ENCODE assay signal across 8 cellular contexts in the genomic region with DNA sequence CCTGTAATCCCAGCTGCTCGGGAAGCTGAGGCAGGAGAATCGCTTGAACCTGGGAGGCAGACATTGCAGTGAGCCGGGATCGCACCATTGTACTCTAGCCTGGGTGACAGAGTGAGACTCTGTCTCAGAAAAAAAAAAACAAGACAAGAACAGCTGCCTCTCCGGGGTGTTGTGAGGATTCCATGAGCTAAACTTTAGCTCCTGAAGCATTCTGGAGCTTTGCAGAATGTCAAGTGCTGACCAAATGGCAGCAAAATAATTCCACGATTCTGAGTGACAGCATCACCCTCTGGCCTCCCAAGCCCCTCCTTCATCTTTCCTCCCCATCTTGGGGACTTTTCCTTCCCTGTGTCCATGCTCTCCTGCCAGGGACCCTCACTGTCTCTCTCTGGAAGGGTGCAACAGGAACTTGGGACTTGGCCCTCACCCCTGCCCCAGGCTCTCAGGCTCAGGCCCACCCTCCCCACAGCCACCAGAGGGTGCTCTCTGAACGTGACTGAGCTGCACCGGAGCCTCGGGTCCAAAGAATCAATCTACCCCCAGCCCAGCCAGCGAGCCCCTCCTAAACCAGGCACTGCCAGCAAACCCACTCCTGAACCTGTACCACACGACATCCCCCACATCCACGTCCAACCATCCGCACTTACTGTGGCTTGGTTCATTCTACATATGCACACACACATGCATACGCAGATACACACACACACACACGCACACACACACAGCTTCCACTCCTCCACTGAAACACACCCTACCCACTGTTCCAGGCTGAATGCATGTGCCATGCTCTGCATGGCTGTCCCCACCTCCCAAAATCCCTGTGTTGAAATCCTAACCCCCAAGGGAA. TPM values are rescaled to one million over a fixed set of nuclear protein-coding genes. Genes with fewer than 3 reads are reported as not detected.
A peak's percentile ranks its signal among the peaks of the same experiment; 100 is the strongest.
DNase-seq lines count a peak whose midpoint lies in the region; ATAC-seq and TF ChIP-seq lines count a peak whose summit lies in the region.

No MANE protein-coding gene starts in this region.

- no peaks in the 10 kb centered on the region for H3K27me3 ChIP-seq in foreskin keratinocyte

- peaks cover 11% of the 10 kb centered on the region for H3K4me1 ChIP-seq in foreskin keratinocyte

- no peak overlapping the region for H3K27ac ChIP-seq in foreskin keratinocyte
- H3K27ac ChIP-seq in skin epidermis, result peak overlapping the region in 16 of 21 experiments; percentile 18 to 88 (median 63)

- H3K4me1 Mint-ChIP-seq in activated T-cell treated with anti-CD3 and anti-CD28 coated beads, Interleukin-2, amount 50 U/mL, for 72 hours (ENCODE audit: low read depth), result peaks cover 25% of the 10 kb centered on the region

- no peak overlapping the region for H3K4me3 ChIP-seq in skin epidermis

- TF ChIP-seq CTCF in foreskin keratinocyte (conservative IDR thresholded peaks at IDR 0.05), result peak; percentile 78

- H3K36me3 Mint-ChIP-seq in activated T-cell treated with anti-CD3 and anti-CD28 coated beads, Interleukin-2, amount 50 U/mL, for 72 hours (ENCODE audit: insufficient read depth in 2 of 2), result no peaks in the 10 kb centered on the region

- DNase-seq in DMS79 treated with DMSO at 0.1 percent for 48 hours (lab: John Stamatoyannopoulos, UW) (peak; percentile 15), DMS79 (lab: John Stamatoyannopoulos, UW) (no peak), NCI-H82 (lab: John Stamatoyannopoulos, UW) (peak; percentile 80), foreskin keratinocyte (peak in 1 of 2 donors; percentile 25), epidermal melanocyte (ENCODE audit: insufficient read length, low spot score) (no peak)
- DNase-seq in activated T-cell treated with anti-CD3 and anti-CD28 coated beads, Interleukin-2, amount 50 U/mL, for 72 hours, result peak; percentile 73 to 74

- peak overlapping the region; percentile 85 for H3K27ac Mint-ChIP-seq in activated T-cell treated with anti-CD3 and anti-CD28 coated beads, Interleukin-2, amount 50 U/mL, for 72 hours

- peak; percentile 69 to 72 for ATAC-seq in activated T-cell treated with anti-CD3 and anti-CD28 coated beads, Interleukin-2, amount 50 U/mL, for 72 hours (replicated peaks in 1 of 2)
- ATAC-seq in foreskin keratinocyte, result no peak
- ATAC-seq in GM21360 (IDR thresholded peaks at IDR 0.05; ENCODE audit: unreplicated experiment), result no peak

- H3K27me3 Mint-ChIP-seq in activated T-cell treated with anti-CD3 and anti-CD28 coated beads, Interleukin-2, amount 50 U/mL, for 72 hours (ENCODE audit: low read depth), result no peaks in the 10 kb centered on the region

- H3K4me3 Mint-ChIP-seq in activated T-cell treated with anti-CD3 and anti-CD28 coated beads, Interleukin-2, amount 50 U/mL, for 72 hours, result peak overlapping the region; percentile 70 to 73

- H3K9me3 Mint-ChIP-seq in activated T-cell treated with anti-CD3 and anti-CD28 coated beads, Interleukin-2, amount 50 U/mL, for 72 hours, result no peaks in the 10 kb centered on the region

RNA-seq across cellular contexts. Expression of a gene that starts 45.7 kb away (rescaled TPM):
- 10 to 100 TPM; 32.1 to 37.6 TPM for total RNA-seq in activated T-cell treated with anti-CD3 and anti-CD28 coated beads, Interleukin-2, amount 50 U/mL, for 72 hours
- total RNA-seq in foreskin keratinocyte, result 138 and 139 TPM in 2 replicates
- polyA plus RNA-seq in foreskin keratinocyte, result 239 and 257 TPM in 2 replicates

Comparison
In these comparisons a context has a peak if more than half of its experiments do, and no peak if none do; other contexts are left out.
1. DNase-seq: peak in DMS79 treated with DMSO at 0.1 percent for 48 hours (single experiment), NCI-H82 (single experiment) and activated T-cell treated with anti-CD3 and anti-CD28 coated beads, Interleukin-2, amount 50 U/mL, for 72 hours (2 of 2); none in DMS79 (single experiment) and epidermal melanocyte (single experiment).
2. ATAC-seq: peak in activated T-cell treated with anti-CD3 and anti-CD28 coated beads, Interleukin-2, amount 50 U/mL, for 72 hours (2 of 2); none in foreskin keratinocyte (single experiment) and GM21360 (single experiment).